In the genomic region with DNA sequence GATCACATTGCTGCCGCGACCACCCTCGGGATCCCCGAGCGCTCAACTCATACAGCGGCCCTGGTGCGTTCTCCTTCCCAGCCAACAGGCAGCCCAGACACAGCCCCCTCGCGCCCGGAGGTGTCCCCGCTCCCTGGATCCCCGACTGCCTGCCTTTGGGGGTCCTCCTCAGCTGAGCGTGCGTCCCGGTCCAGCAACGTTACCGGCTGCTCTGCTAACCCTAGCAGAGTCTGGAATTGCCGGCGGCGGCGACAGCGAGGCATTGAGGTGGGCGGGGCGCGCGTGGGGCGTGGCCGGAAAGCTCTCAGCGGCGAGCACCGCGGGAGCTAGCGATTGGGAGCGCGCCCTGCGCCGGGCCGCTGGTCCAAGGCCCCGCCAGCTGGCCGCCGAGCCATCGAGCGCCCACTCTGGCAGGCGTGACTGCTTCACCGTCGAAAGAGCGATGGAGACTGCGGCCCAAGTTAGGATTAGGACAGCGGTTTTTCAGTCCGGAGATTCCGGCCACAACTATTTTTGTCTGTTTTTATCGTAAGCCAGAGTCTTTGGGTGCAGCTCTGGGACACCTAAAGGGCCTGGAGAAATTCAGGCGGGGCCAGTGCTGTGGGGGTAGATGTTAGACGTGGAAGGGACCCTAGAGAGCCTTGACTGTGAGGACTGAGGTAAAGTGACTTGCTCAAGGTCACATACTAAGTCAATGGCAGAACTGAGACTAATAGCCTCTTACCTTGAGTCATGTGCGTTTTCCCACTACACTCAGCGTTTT, we compare ENCODE assay signal across 1 cellular context.
A peak's percentile ranks its signal among the peaks of the same experiment; 100 is the strongest.
TF ChIP-seq lines count a peak whose summit lies in the region.

A gene (minus strand): TSS at position 232 of the 763 bp plus-strand sequence. CDS start 17,575 bp downstream, outside the sequence.

TF ChIP-seq in HepG2, 621 proteins besides CTCF, POLR2A, EP300 and RAD21 (continued from another document and continues in another):
- TF ChIP-seq, protein P1, sequence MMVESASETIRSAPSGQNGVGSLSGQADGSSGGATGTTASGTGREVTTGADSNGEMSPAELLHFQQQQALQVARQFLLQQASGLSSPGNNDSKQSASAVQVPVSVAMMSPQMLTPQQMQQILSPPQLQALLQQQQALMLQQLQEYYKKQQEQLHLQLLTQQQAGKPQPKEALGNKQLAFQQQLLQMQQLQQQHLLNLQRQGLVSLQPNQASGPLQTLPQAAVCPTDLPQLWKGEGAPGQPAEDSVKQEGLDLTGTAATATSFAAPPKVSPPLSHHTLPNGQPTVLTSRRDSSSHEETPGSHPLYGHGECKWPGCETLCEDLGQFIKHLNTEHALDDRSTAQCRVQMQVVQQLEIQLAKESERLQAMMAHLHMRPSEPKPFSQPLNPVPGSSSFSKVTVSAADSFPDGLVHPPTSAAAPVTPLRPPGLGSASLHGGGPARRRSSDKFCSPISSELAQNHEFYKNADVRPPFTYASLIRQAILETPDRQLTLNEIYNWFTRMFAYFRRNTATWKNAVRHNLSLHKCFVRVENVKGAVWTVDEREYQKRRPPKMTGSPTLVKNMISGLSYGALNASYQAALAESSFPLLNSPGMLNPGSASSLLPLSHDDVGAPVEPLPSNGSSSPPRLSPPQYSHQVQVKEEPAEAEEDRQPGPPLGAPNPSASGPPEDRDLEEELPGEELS (CRISPR knock-in tag; IDR thresholded peaks at IDR 0.05) = peak; percentile 80
- TF ChIP-seq CEBPB (IDR thresholded peaks at IDR 0.05; ENCODE audit: borderline replicate concordance, low read depth, low read length) = no peak
- TF ChIP-seq KDM5A (IDR thresholded peaks at IDR 0.05; ENCODE audit: borderline replicate concordance, low read length) = peak; percentile 87; the same call in 1 of the 2 replicates
- TF ChIP-seq, protein P2, sequence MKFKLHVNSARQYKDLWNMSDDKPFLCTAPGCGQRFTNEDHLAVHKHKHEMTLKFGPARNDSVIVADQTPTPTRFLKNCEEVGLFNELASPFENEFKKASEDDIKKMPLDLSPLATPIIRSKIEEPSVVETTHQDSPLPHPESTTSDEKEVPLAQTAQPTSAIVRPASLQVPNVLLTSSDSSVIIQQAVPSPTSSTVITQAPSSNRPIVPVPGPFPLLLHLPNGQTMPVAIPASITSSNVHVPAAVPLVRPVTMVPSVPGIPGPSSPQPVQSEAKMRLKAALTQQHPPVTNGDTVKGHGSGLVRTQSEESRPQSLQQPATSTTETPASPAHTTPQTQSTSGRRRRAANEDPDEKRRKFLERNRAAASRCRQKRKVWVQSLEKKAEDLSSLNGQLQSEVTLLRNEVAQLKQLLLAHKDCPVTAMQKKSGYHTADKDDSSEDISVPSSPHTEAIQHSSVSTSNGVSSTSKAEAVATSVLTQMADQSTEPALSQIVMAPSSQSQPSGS (CRISPR knock-in tag; IDR thresholded peaks at IDR 0.05) = peak; percentile 96
- TF ChIP-seq ISX (CRISPR knock-in tag; conservative IDR thresholded peaks at IDR 0.05) = peak; percentile 97; the same call in 1 of the 2 replicates
- TF ChIP-seq RFX3 (CRISPR knock-in tag; IDR thresholded peaks at IDR 0.05) = peak; percentile 55
- TF ChIP-seq SAP130 (CRISPR knock-in tag; IDR thresholded peaks at IDR 0.05; ENCODE audit: low read depth) = peak; percentile 99
- no peak for TF ChIP-seq ZNF562 (CRISPR knock-in tag; IDR thresholded peaks at IDR 0.05; ENCODE audit: borderline replicate concordance)
- TF ChIP-seq HIVEP1 (CRISPR knock-in tag; IDR thresholded peaks at IDR 0.05) = peak; percentile 98
- no peak for TF ChIP-seq NONO (IDR thresholded peaks at IDR 0.05)
- peak; percentile 100 for TF ChIP-seq NONO (CRISPR knock-in tag; conservative IDR thresholded peaks at IDR 0.05)
- TF ChIP-seq, protein P3, sequence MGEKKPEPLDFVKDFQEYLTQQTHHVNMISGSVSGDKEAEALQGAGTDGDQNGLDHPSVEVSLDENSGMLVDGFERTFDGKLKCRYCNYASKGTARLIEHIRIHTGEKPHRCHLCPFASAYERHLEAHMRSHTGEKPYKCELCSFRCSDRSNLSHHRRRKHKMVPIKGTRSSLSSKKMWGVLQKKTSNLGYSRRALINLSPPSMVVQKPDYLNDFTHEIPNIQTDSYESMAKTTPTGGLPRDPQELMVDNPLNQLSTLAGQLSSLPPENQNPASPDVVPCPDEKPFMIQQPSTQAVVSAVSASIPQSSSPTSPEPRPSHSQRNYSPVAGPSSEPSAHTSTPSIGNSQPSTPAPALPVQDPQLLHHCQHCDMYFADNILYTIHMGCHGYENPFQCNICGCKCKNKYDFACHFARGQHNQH (CRISPR knock-in tag; IDR thresholded peaks at IDR 0.05) = peak; percentile 98
- TF ChIP-seq, protein P4, sequence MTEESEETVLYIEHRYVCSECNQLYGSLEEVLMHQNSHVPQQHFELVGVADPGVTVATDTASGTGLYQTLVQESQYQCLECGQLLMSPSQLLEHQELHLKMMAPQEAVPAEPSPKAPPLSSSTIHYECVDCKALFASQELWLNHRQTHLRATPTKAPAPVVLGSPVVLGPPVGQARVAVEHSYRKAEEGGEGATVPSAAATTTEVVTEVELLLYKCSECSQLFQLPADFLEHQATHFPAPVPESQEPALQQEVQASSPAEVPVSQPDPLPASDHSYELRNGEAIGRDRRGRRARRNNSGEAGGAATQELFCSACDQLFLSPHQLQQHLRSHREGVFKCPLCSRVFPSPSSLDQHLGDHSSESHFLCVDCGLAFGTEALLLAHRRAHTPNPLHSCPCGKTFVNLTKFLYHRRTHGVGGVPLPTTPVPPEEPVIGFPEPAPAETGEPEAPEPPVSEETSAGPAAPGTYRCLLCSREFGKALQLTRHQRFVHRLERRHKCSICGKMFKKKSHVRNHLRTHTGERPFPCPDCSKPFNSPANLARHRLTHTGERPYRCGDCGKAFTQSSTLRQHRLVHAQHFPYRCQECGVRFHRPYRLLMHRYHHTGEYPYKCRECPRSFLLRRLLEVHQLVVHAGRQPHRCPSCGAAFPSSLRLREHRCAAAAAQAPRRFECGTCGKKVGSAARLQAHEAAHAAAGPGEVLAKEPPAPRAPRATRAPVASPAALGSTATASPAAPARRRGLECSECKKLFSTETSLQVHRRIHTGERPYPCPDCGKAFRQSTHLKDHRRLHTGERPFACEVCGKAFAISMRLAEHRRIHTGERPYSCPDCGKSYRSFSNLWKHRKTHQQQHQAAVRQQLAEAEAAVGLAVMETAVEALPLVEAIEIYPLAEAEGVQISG (CRISPR knock-in tag; IDR thresholded peaks at IDR 0.05) = peak; percentile 95
- TF ChIP-seq XBP1 (CRISPR knock-in tag; IDR thresholded peaks at IDR 0.05) = peak; percentile 68
- peak; percentile 100 for TF ChIP-seq SMYD3 (CRISPR knock-in tag; IDR thresholded peaks at IDR 0.05)
- TF ChIP-seq, protein P5, sequence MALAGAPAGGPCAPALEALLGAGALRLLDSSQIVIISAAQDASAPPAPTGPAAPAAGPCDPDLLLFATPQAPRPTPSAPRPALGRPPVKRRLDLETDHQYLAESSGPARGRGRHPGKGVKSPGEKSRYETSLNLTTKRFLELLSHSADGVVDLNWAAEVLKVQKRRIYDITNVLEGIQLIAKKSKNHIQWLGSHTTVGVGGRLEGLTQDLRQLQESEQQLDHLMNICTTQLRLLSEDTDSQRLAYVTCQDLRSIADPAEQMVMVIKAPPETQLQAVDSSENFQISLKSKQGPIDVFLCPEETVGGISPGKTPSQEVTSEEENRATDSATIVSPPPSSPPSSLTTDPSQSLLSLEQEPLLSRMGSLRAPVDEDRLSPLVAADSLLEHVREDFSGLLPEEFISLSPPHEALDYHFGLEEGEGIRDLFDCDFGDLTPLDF (CRISPR knock-in tag; IDR thresholded peaks at IDR 0.05) = peak; percentile 97
- TF ChIP-seq TBX3 (IDR thresholded peaks at IDR 0.05; ENCODE audit: borderline replicate concordance) = no peak; the same call in 1 of the 2 replicates
- TF ChIP-seq KDM6A (CRISPR knock-in tag; IDR thresholded peaks at IDR 0.05; ENCODE audit: low read depth) = no peak; the same call in 1 of the 2 replicates
- peak; percentile 98; the same call in 1 of the 2 replicates for TF ChIP-seq FIP1L1 (IDR thresholded peaks at IDR 0.05; ENCODE audit: borderline replicate concordance, insufficient read depth, low read depth, low read length)
- peak; percentile 100 for TF ChIP-seq KLF12 (CRISPR knock-in tag; IDR thresholded peaks at IDR 0.05; ENCODE audit: borderline replicate concordance)
- TF ChIP-seq ZNF260 (CRISPR knock-in tag; IDR thresholded peaks at IDR 0.05; ENCODE audit: borderline replicate concordance, low read depth) = no peak
- peak; percentile 94 for TF ChIP-seq ZBTB38 (CRISPR knock-in tag; IDR thresholded peaks at IDR 0.05)
- peak; percentile 48; the same call in 1 of the 2 replicates for TF ChIP-seq SIX1 (CRISPR knock-in tag; IDR thresholded peaks at IDR 0.05; ENCODE audit: borderline replicate concordance)
- peak; percentile 99 for TF ChIP-seq SPEN (CRISPR knock-in tag; IDR thresholded peaks at IDR 0.05; ENCODE audit: low read depth)
- TF ChIP-seq ZNF782 (CRISPR knock-in tag; IDR thresholded peaks at IDR 0.05; ENCODE audit: borderline replicate concordance) = peak; percentile 99
- TF ChIP-seq ZFP82 (CRISPR knock-in tag; IDR thresholded peaks at IDR 0.05; ENCODE audit: borderline replicate concordance) = peak; percentile 100
- TF ChIP-seq, protein P6, sequence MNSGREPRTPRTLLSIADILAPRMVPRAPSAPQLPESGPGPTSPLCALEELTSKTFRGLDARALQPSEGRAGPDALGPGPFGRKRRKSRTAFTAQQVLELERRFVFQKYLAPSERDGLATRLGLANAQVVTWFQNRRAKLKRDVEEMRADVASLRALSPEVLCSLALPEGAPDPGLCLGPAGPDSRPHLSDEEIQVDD (CRISPR knock-in tag; IDR thresholded peaks at IDR 0.05; ENCODE audit: borderline replicate concordance) = peak; percentile 97; the same call in 1 of the 2 replicates
- TF ChIP-seq EED (CRISPR knock-in tag; IDR thresholded peaks at IDR 0.05) = no peak; the same call in none of the 2 replicates
- TF ChIP-seq ZNF329 (CRISPR knock-in tag; IDR thresholded peaks at IDR 0.05; ENCODE audit: low read depth) = peak; percentile 83
- peak; percentile 97 for TF ChIP-seq ZNF256 (CRISPR knock-in tag; conservative IDR thresholded peaks at IDR 0.05)
- TF ChIP-seq NCOR1 (IDR thresholded peaks at IDR 0.05; ENCODE audit: borderline replicate concordance, low read length) = peak; percentile 21
- TF ChIP-seq, protein P7, sequence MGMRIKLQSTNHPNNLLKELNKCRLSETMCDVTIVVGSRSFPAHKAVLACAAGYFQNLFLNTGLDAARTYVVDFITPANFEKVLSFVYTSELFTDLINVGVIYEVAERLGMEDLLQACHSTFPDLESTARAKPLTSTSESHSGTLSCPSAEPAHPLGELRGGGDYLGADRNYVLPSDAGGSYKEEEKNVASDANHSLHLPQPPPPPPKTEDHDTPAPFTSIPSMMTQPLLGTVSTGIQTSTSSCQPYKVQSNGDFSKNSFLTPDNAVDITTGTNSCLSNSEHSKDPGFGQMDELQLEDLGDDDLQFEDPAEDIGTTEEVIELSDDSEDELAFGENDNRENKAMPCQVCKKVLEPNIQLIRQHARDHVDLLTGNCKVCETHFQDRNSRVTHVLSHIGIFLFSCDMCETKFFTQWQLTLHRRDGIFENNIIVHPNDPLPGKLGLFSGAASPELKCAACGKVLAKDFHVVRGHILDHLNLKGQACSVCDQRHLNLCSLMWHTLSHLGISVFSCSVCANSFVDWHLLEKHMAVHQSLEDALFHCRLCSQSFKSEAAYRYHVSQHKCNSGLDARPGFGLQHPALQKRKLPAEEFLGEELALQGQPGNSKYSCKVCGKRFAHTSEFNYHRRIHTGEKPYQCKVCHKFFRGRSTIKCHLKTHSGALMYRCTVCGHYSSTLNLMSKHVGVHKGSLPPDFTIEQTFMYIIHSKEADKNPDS (CRISPR knock-in tag; IDR thresholded peaks at IDR 0.05) = peak; percentile 98
- TF ChIP-seq ZNF839 (CRISPR knock-in tag; IDR thresholded peaks at IDR 0.05; ENCODE audit: borderline replicate concordance) = peak; percentile 99
- TF ChIP-seq ZNF430 (CRISPR knock-in tag; IDR thresholded peaks at IDR 0.05) = peak; percentile 99
- TF ChIP-seq ZNF792 (CRISPR knock-in tag; IDR thresholded peaks at IDR 0.05) = peak; percentile 97
- TF ChIP-seq SMC3 (IDR thresholded peaks at IDR 0.05; ENCODE audit: low read length) = peak; percentile 13; the same call in 1 of the 2 replicates
- TF ChIP-seq ZNF546 (CRISPR knock-in tag; conservative IDR thresholded peaks at IDR 0.05) = peak; percentile 99
- TF ChIP-seq ZKSCAN8 (CRISPR knock-in tag; IDR thresholded peaks at IDR 0.05; ENCODE audit: borderline replicate concordance) = peak; percentile 97
- TF ChIP-seq ELF3 (CRISPR knock-in tag; IDR thresholded peaks at IDR 0.05) = peak; percentile 94
- TF ChIP-seq, protein P8, sequence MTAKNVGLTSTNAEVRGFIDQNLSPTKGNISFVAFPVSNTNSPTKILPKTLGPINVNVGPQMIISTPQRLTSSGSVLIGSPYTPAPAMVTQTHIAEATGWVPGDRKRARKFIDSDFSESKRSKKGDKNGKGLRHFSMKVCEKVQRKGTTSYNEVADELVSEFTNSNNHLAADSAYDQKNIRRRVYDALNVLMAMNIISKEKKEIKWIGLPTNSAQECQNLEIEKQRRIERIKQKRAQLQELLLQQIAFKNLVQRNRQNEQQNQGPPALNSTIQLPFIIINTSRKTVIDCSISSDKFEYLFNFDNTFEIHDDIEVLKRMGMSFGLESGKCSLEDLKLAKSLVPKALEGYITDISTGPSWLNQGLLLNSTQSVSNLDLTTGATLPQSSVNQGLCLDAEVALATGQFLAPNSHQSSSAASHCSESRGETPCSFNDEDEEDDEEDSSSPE (CRISPR knock-in tag; IDR thresholded peaks at IDR 0.05) = peak; percentile 96
- peak; percentile 100 for TF ChIP-seq ZMYM4 (CRISPR knock-in tag; IDR thresholded peaks at IDR 0.05)
- TF ChIP-seq ZNF564 (CRISPR knock-in tag; IDR thresholded peaks at IDR 0.05) = peak; percentile 91; the same call in 1 of the 2 replicates
- TF ChIP-seq, protein P9, sequence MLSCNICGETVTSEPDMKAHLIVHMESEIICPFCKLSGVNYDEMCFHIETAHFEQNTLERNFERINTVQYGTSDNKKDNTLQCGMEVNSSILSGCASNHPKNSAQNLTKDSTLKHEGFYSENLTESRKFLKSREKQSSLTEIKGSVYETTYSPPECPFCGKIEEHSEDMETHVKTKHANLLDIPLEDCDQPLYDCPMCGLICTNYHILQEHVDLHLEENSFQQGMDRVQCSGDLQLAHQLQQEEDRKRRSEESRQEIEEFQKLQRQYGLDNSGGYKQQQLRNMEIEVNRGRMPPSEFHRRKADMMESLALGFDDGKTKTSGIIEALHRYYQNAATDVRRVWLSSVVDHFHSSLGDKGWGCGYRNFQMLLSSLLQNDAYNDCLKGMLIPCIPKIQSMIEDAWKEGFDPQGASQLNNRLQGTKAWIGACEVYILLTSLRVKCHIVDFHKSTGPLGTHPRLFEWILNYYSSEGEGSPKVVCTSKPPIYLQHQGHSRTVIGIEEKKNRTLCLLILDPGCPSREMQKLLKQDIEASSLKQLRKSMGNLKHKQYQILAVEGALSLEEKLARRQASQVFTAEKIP (CRISPR knock-in tag; IDR thresholded peaks at IDR 0.05; ENCODE audit: borderline replicate concordance) = peak; percentile 84; the same call in 1 of the 2 replicates
- TF ChIP-seq, protein P10, sequence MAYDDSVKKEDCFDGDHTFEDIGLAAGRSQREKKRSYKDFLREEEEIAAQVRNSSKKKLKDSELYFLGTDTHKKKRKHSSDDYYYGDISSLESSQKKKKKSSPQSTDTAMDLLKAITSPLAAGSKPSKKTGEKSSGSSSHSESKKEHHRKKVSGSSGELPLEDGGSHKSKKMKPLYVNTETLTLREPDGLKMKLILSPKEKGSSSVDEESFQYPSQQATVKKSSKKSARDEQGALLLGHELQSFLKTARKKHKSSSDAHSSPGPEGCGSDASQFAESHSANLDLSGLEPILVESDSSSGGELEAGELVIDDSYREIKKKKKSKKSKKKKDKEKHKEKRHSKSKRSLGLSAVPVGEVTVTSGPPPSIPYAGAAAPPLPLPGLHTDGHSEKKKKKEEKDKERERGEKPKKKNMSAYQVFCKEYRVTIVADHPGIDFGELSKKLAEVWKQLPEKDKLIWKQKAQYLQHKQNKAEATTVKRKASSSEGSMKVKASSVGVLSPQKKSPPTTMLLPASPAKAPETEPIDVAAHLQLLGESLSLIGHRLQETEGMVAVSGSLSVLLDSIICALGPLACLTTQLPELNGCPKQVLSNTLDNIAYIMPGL (CRISPR knock-in tag; IDR thresholded peaks at IDR 0.05; ENCODE audit: borderline replicate concordance in 1 of 2, low read depth in 1 of 2) = peak; percentile 97 to 99
- TF ChIP-seq RXRB (CRISPR knock-in tag; IDR thresholded peaks at IDR 0.05; ENCODE audit: borderline replicate concordance) = peak; percentile 83
